Comparison of ENCODE assay signal across 7 cellular contexts in genomic region chr7:127651556-127652332, GRCh38. TPM values are rescaled to one million over a fixed set of nuclear protein-coding genes. Genes with fewer than 3 reads are reported as not detected.
DNase-seq lines count a peak whose midpoint lies in the region; ATAC-seq lines count a peak whose summit lies in the region.

Gene SND1 (plus strand): TSS chr7:127652194. CDS start chr7:127652374, 180 bp downstream.

- peak; percentile 99 to 100 for DNase-seq in NCI-H2081 (lab: John Stamatoyannopoulos, UW)
- DNase-seq in T1000 (lab: John Stamatoyannopoulos, UW), result peak; percentile 91
- peak; percentile 99 for DNase-seq in astrocyte of the hippocampus (ENCODE audit: low read depth, low spot score)
- DNase-seq in hepatic stellate cell (ENCODE audit: low spot score), result peak; percentile 96
- DNase-seq in renal cortical epithelial cell (ENCODE audit: low read depth), result peak; percentile 98

- ATAC-seq in GM18508 (IDR thresholded peaks at IDR 0.05; ENCODE audit: insufficient read depth, unreplicated experiment) (peak; percentile 98), HG03025 (IDR thresholded peaks at IDR 0.05; ENCODE audit: low FRiP score, unreplicated experiment) (peak; percentile 96)

RNA-seq across cellular contexts. Expression of gene SND1, which starts in this region (rescaled TPM):
- total RNA-seq in renal cortical epithelial cell, result 201 and 214 TPM in 2 replicates

Comparison
In these comparisons a context has a peak if more than half of its experiments do, and no peak if none do; other contexts are left out.
1. Peak in every context shown above with its lines: DNase-seq and ATAC-seq.